In the genomic region with DNA sequence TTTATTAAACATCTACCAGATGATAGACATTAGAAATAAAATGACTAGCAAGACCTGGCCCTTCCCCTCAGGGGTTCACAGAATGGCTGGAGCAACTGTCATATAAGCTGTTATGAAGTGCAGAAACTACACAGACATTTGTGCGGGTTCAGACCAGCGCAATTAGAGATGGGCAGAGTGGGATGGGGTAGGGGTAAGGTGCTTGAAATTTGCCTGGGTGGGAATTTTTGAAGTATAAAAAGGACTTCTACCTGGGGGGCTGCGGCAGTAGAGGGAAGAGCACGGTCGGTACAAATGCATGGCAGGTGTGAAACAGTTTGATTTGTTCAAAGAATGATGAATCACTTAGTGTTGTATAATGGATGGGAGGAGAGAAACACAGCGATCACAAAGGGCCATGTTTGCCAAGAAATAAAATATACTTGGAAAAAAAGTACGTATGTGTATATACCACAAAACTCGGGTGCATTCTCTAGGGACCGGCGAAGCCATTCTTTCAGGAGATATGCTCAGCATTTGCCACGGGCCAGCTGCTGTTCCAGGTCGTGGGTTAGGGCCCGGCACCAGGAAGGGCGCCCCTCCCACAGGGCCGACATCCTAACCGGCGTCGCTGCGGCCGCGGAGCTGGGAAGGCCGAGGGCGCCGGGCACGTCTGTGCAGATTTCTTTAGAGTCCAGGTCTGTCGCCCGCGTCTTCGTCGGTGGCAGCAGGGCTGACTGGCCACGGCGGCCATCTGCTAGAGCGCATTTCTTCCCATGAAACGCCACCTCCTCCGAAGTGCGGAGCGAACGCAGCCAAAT, we compare ENCODE assay signal across 8 cellular contexts. TPM values are rescaled to one million over a fixed set of nuclear protein-coding genes. Genes with fewer than 3 reads are reported as not detected.
DNase-seq lines count a peak whose midpoint lies in the region; ATAC-seq and TF ChIP-seq lines count a peak whose summit lies in the region.

No MANE protein-coding gene starts in this region.

- H3K27ac Mint-ChIP-seq in stimulated activated naive B cell treated with anti-CD40 and anti-IgM and Interleukin-4, amounts not matched to agents 10 μg/mL and 1 μg/mL and 100 μg/mL, for 72 hours, result peak overlapping the region; percentile 99

- in situ Hi-C loops in GM13976 (cut with MboI; ENCODE audit: low sequenced_read_pairs, unreplicated experiment), result no loop called here

- ATAC-seq in GM19455 (IDR thresholded peaks at IDR 0.05; ENCODE audit: unreplicated experiment), result peak; percentile 22
- ATAC-seq in HG03520 (IDR thresholded peaks at IDR 0.05; ENCODE audit: unreplicated experiment), result peak; percentile 8
- peak; percentile 28 to 30 for ATAC-seq in stimulated activated naive B cell treated with anti-CD40 and anti-IgM and Interleukin-4, amounts not matched to agents 10 μg/mL and 1 μg/mL and 100 μg/mL, for 72 hours (replicated peaks)

- no peak for TF ChIP-seq CTCF in choroid plexus epithelial cell (conservative IDR thresholded peaks at IDR 0.05; ENCODE audit: low read depth, low read length)
- TF ChIP-seq CTCF in GM13976 (IDR thresholded peaks at IDR 0.05; ENCODE audit: borderline replicate concordance, control extremely low read depth, extremely low read depth, insufficient read depth, missing control alignments), result no peak

- H3K36me3 Mint-ChIP-seq in stimulated activated naive B cell treated with anti-CD40 and anti-IgM and Interleukin-4, amounts not matched to agents 10 μg/mL and 1 μg/mL and 100 μg/mL, for 72 hours, result peaks cover 16 to 29% of the 10 kb centered on the region in 2 donors

- DNase-seq in D341Med (ENCODE audit: low spot score) (peak; percentile 75), RPMI7951 (ENCODE audit: low read depth) (peak; percentile 57), choroid plexus epithelial cell (ENCODE audit: low read depth) (peak; percentile 52), left kidney (ENCODE audit: low read depth, low spot score) (peak; percentile 85), GM13976 (ENCODE audit: low spot score) (no peak)
- no peak for DNase-seq in stimulated activated naive B cell treated with anti-CD40 and anti-IgM and Interleukin-4, amounts not matched to agents 10 μg/mL and 1 μg/mL and 100 μg/mL, for 72 hours

- H3K9me3 Mint-ChIP-seq in stimulated activated naive B cell treated with anti-CD40 and anti-IgM and Interleukin-4, amounts not matched to agents 10 μg/mL and 1 μg/mL and 100 μg/mL, for 72 hours, result no peaks in the 10 kb centered on the region

- peak overlapping the region; percentile 92 to 98 for H3K4me3 Mint-ChIP-seq in stimulated activated naive B cell treated with anti-CD40 and anti-IgM and Interleukin-4, amounts not matched to agents 10 μg/mL and 1 μg/mL and 100 μg/mL, for 72 hours

- peak overlapping the region; percentile 94 for H3K4me3 ChIP-seq in choroid plexus epithelial cell (ENCODE audit: low read depth, low read length)

- peaks cover 18 to 43% of the 10 kb centered on the region in 2 donors for H3K4me1 Mint-ChIP-seq in stimulated activated naive B cell treated with anti-CD40 and anti-IgM and Interleukin-4, amounts not matched to agents 10 μg/mL and 1 μg/mL and 100 μg/mL, for 72 hours

- no peaks in the 10 kb centered on the region for H3K27me3 Mint-ChIP-seq in stimulated activated naive B cell treated with anti-CD40 and anti-IgM and Interleukin-4, amounts not matched to agents 10 μg/mL and 1 μg/mL and 100 μg/mL, for 72 hours

RNA-seq across cellular contexts. Expression of a gene that starts 0.8 kb away (rescaled TPM):
- total RNA-seq in RPMI7951 (2014; rRNA removed; shearing (Covaris generic)), result 89.5 and 108 TPM in 2 replicates

RNA-seq across cellular contexts. Expression of a gene that starts 39.9 kb away (rescaled TPM):
- total RNA-seq in RPMI7951 (2014; rRNA removed; shearing (Covaris generic)), result 5.9 and 10.0 TPM in 2 replicates

Comparison
In these comparisons a context has a peak if more than half of its experiments do, and no peak if none do; other contexts are left out.
1. DNase-seq: peak in D341Med (single experiment), RPMI7951 (single experiment), choroid plexus epithelial cell (single experiment) and left kidney (single experiment); none in stimulated activated naive B cell treated with anti-CD40 and anti-IgM and Interleukin-4, amounts not matched to agents 10 μg/mL and 1 μg/mL and 100 μg/mL, for 72 hours (single experiment) and GM13976 (single experiment).
2. Peak in every context shown above with its lines, with median percentiles within 50 percentile points of each other: ATAC-seq.